Comparison of ENCODE assay signal across 12 cellular contexts in the genomic region with DNA sequence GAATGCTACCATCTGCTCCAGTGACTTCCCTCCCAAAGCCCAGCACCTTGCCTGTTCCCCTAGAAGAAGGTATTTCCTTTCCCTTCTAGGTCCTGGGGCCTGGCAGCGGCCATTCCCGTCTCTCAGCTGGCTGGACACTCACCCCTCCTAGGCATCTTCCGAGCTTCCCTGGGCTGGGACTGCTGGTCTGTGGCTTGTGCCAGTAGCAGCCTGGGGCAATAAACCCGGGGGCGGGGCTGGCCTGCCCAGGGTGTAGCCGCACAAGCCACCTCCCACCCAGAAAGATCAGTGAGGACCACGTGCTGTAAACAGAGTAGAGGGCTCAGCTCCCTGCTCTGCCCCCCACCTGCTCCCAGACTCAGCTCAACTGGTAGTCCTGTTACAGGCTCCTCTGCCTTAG. TPM values are rescaled to one million over a fixed set of nuclear protein-coding genes. Genes with fewer than 3 reads are reported as not detected.
DNase-seq lines count a peak whose midpoint lies in the region; ATAC-seq and FAIRE-seq lines count a peak whose summit lies in the region.
"Had no signal": no experiment of that assay in that cellular context is flagged by ENCODE, and none has a peak within 500 bp of the region (broad histone marks: within the 10 kb centered on the region; RNA-seq: fewer than 3 reads in every experiment).

No MANE protein-coding gene starts in this region.

- H3K36me3 ChIP-seq in small intestine (ENCODE audit: control insufficient read depth in 2 of 2, insufficient read depth in 2 of 2, low read length in 2 of 2), result no peaks in the 10 kb centered on the region

- peak; percentile 26 to 34 for DNase-seq in NCI-H524 (lab: John Stamatoyannopoulos, UW)
- no peak for DNase-seq in NCI-H524 treated with DMSO at 0.1 percent for 48 hours (lab: John Stamatoyannopoulos, UW)
- DNase-seq in T-helper 17 cell, result no peak
- peak; percentile 73 to 81 for DNase-seq in hippocampal formation (lab: John Stamatoyannopoulos, UW)
- peak; percentile 29 for DNase-seq in small intestine
- no peak for DNase-seq in NCI-H1105 treated with DMSO at 0.1 percent for 48 hours (lab: John Stamatoyannopoulos, UW)
- DNase-seq: activated T-cell treated with anti-CD3 and anti-CD28 coated beads, Interleukin-2, amount 50 U/mL, for 72 hours; cortex of kidney; NCI-H510A treated with DMSO at 0.1 percent for 48 hours had no signal

- 25 to 52% (median 38%) methylated on average over 7 of the region's 7 CpGs for WGBS in small intestine, 3 donors

- no peaks in the 10 kb centered on the region for H3K27me3 ChIP-seq in small intestine (ENCODE audit: control insufficient read depth in 2 of 2, insufficient read depth in 2 of 2, low read length in 2 of 2)

- H3K27ac ChIP-seq in small intestine (ENCODE audit: low read depth in 1 of 2, low read length in 1 of 2), result no peak overlapping the region

- no peaks in the 10 kb centered on the region for H3K4me1 ChIP-seq in small intestine (ENCODE audit: control insufficient read depth in 2 of 2, insufficient read depth in 1 of 2, low read depth in 1 of 2, low read length in 1 of 2)

- H3K27ac Mint-ChIP-seq in T-helper 17 cell, result peak overlapping the region; percentile 37

- no peak overlapping the region for H3K4me3 Mint-ChIP-seq in T-helper 17 cell
- H3K4me3 Mint-ChIP-seq: activated T-cell treated with anti-CD3 and anti-CD28 coated beads, Interleukin-2, amount 50 U/mL, for 72 hours; natural killer cell treated with Interleukin-12 subunit alpha and Interleukin-12 subunit beta and Interleukin-15 and Interleukin-18, amount 100 ng/mL, for 72 hours had no signal

- H3K27me3 Mint-ChIP-seq in T-helper 17 cell, result no peaks in the 10 kb centered on the region
- H3K27me3 Mint-ChIP-seq: natural killer cell treated with Interleukin-12 subunit alpha and Interleukin-12 subunit beta and Interleukin-15 and Interleukin-18, amount 100 ng/mL, for 72 hours had no signal

- no peak for ATAC-seq in T-helper 17 cell
- no peak for ATAC-seq in GM21717 (IDR thresholded peaks at IDR 0.05; ENCODE audit: unreplicated experiment)
- no peak for ATAC-seq in GM19455 (IDR thresholded peaks at IDR 0.05; ENCODE audit: unreplicated experiment)
- ATAC-seq: activated T-cell treated with anti-CD3 and anti-CD28 coated beads, Interleukin-2, amount 50 U/mL, for 72 hours had no signal

- H3K9me3 ChIP-seq in T-helper 17 cell (ENCODE audit: control insufficient read depth, low read length, poor library complexity, severe bottlenecking) (no peaks in the 10 kb centered on the region), small intestine (ENCODE audit: control insufficient read depth, low read depth) (no peaks in the 10 kb centered on the region)

- FAIRE-seq in small intestine (lab: Jason Lieb, UNC), result no peak

- H3K4me1 Mint-ChIP-seq in T-helper 17 cell, result peaks cover 15% of the 10 kb centered on the region

- no peak overlapping the region for H3K4me3 ChIP-seq in small intestine (ENCODE audit: low read depth in 1 of 2, low read length in 2 of 2)

- H3K36me3 Mint-ChIP-seq in T-helper 17 cell (ENCODE audit: low read depth), result peaks cover 5% of the 10 kb centered on the region
- H3K36me3 Mint-ChIP-seq: natural killer cell treated with Interleukin-12 subunit alpha and Interleukin-12 subunit beta and Interleukin-15 and Interleukin-18, amount 100 ng/mL, for 72 hours had no signal

RNA-seq across cellular contexts. Expression of gene LIPE, which starts 15.0 kb away (rescaled TPM):
- 10 to 100 TPM; 14.5 to 16.9 TPM for total RNA-seq in T-helper 17 cell
- polyA plus RNA-seq in small intestine, result 10 to 100 TPM; 10.1 to 40.2 (median 17.3) TPM

RNA-seq across cellular contexts. Expression of gene CNFN, which starts 22.1 kb away (rescaled TPM):
- total RNA-seq in T-helper 17 cell, result not detected
- 1 to 10 TPM; 5.8 to 10.0 (median 8.1) TPM for polyA plus RNA-seq in small intestine
- total RNA-seq: natural killer cell treated with Interleukin-12 subunit alpha and Interleukin-12 subunit beta and Interleukin-15 and Interleukin-18, amount 100 ng/mL, for 72 hours had no signal

RNA-seq across cellular contexts. Expression of gene CXCL17, which starts 30.5 kb away (rescaled TPM):
- not detected for total RNA-seq in T-helper 17 cell
- 1 to 10 TPM in 2 of 3 donors, under 1 TPM in 1; 0.70 to 1.6 (median 1.1) TPM for polyA plus RNA-seq in small intestine
- total RNA-seq: activated T-cell treated with anti-CD3 and anti-CD28 coated beads, Interleukin-2, amount 50 U/mL, for 72 hours; natural killer cell treated with Interleukin-12 subunit alpha and Interleukin-12 subunit beta and Interleukin-15 and Interleukin-18, amount 100 ng/mL, for 72 hours had no signal

Comparison
In these comparisons a context has a peak if more than half of its experiments do, and no peak if none do; other contexts are left out.
1. DNase-seq: peak in NCI-H524 (2 of 2), hippocampal formation (2 of 2) and small intestine (single experiment); none in NCI-H524 treated with DMSO at 0.1 percent for 48 hours (single experiment), T-helper 17 cell (0 of 3) and NCI-H1105 treated with DMSO at 0.1 percent for 48 hours (single experiment).